ENCODE assay signal across 14 cellular contexts in genomic region chr1:20192871-20193411, GRCh38. TPM values are rescaled to one million over a fixed set of nuclear protein-coding genes. Genes with fewer than 3 reads are reported as not detected.
DNase-seq lines count a peak whose midpoint lies in the region; TF ChIP-seq lines count a peak whose summit lies in the region.
"Had no signal": no experiment of that assay in that cellular context is flagged by ENCODE, and none has a peak within 500 bp of the region (broad histone marks: within the 10 kb centered on the region; RNA-seq: fewer than 3 reads in every experiment).

No MANE protein-coding gene starts in this region.

- DNase-seq in dorsolateral prefrontal cortex, result no peak
- DNase-seq in prostate gland (ENCODE audit: low spot score), result no peak
- no peak for DNase-seq in hypothalamus (lab: John Stamatoyannopoulos, UW)
- DNase-seq in tibial artery, result no peak
- no peak for DNase-seq in cortex of kidney (lab: John Stamatoyannopoulos, UW)
- DNase-seq: 8988T; Calu3; CD4-positive, alpha-beta T cell; DMS79 had no signal

- peaks cover 0 to 5% (median 0%) of the 10 kb centered on the region in 11 experiments; a peak in 2 of 22 replicates for H3K36me3 ChIP-seq in BLaER1 treated with 17β-estradiol and CSF1 and Interleukin-3, amounts not matched to agents 10 nM and 100 nM
- no peaks in the 10 kb centered on the region for H3K36me3 ChIP-seq in prostate gland
- no peaks in the 10 kb centered on the region for H3K36me3 ChIP-seq in tibial artery

- no peaks in the 10 kb centered on the region for H3K9me3 ChIP-seq in BLaER1 treated with 17β-estradiol and CSF1 and Interleukin-3, amounts not matched to agents 10 nM and 100 nM (replicated peaks in 1 of 11)
- H3K9me3 ChIP-seq in prostate gland (no peaks in the 10 kb centered on the region), tibial artery (no peaks in the 10 kb centered on the region)

- no peaks in the 10 kb centered on the region for H3K27me3 ChIP-seq in BLaER1 treated with 17β-estradiol and CSF1 and Interleukin-3, amounts not matched to agents 10 nM and 100 nM
- peaks cover 0 to 15% (median 0%) of the 10 kb centered on the region in 45 donors for H3K27me3 ChIP-seq in dorsolateral prefrontal cortex
- H3K27me3 ChIP-seq in prostate gland (replicated peaks; ENCODE audit: insufficient read depth), result no peaks in the 10 kb centered on the region
- H3K27me3 ChIP-seq in tibial artery, result peaks cover 0 to 72% of the 10 kb centered on the region in 2 donors

- no peak overlapping the region for H3K4me3 ChIP-seq in BLaER1 treated with 17β-estradiol and CSF1 and Interleukin-3, amounts not matched to agents 10 nM and 100 nM
- H3K4me3 ChIP-seq in dorsolateral prefrontal cortex (no peak overlapping the region), prostate gland (no peak overlapping the region), tibial artery (no peak overlapping the region)
- H3K4me3 ChIP-seq: GM12878, GM23248 had no signal

- H3K4me2 ChIP-seq in BLaER1 treated with 17β-estradiol and CSF1 and Interleukin-3, amounts not matched to agents 10 nM and 100 nM, result peak overlapping the region in 7 of 11 experiments; percentile 4 to 94 (median 71); a peak in 9 of 22 replicates

- WGBS in prostate gland, result 100% methylated on average over 1 of the region's 1 CpG

- no peak for TF ChIP-seq CTCF in dorsolateral prefrontal cortex (IDR thresholded peaks at IDR 0.05 in 54 of 56, conservative IDR thresholded peaks at IDR 0.05 in 2 of 56; ENCODE audit: low read depth in 1 of 56, partially characterized antibody in 56 of 56)
- TF ChIP-seq CTCF in prostate gland (IDR thresholded peaks at IDR 0.05), result no peak
- TF ChIP-seq CTCF in tibial artery (IDR thresholded peaks at IDR 0.05), result no peak

- no peak for TF ChIP-seq POLR2A in prostate gland (IDR thresholded peaks at IDR 0.05)

- intact Hi-C loops in dorsolateral prefrontal cortex (cut with DNase I) (no loop called here), prostate gland (cut with DNase I) (loop anchor here (1.0 to 10.0 kb wide), 2 partner anchors 27 to 278 kb away; no protein-coding TSS in a partner anchor), tibial artery (cut with DNase I; ENCODE audit: low total_unique reads) (no loop called here)

- peaks cover 53 to 97% (median 77%) of the 10 kb centered on the region in 10 experiments for H3K4me1 ChIP-seq in BLaER1 treated with 17β-estradiol and CSF1 and Interleukin-3, amounts not matched to agents 10 nM and 100 nM
- H3K4me1 ChIP-seq in prostate gland (replicated peaks) (no peaks in the 10 kb centered on the region), tibial artery (no peaks in the 10 kb centered on the region)

- no peak overlapping the region for H3K9ac ChIP-seq in BLaER1 treated with 17β-estradiol and CSF1 and Interleukin-3, amounts not matched to agents 10 nM and 100 nM
- H3K9ac ChIP-seq: GM23248 had no signal

- H3K27ac ChIP-seq in BLaER1 treated with 17β-estradiol and CSF1 and Interleukin-3, amounts not matched to agents 10 nM and 100 nM, result peak overlapping the region in 1 of 11 experiments; percentile 20; a peak in 1 of 22 replicates
- peak overlapping the region in 40 of 59 donors; percentile 0 to 87 (median 48) for H3K27ac ChIP-seq in dorsolateral prefrontal cortex
- peak overlapping the region; percentile 21 to 56 for H3K27ac ChIP-seq in prostate gland
- peak overlapping the region; percentile 24 for H3K27ac ChIP-seq in temporal lobe (ENCODE audit: low read depth, low read length)
- H3K27ac ChIP-seq in tibial artery, result no peak overlapping the region
- H3K27ac ChIP-seq: GM23248 had no signal

- no peaks in the 10 kb centered on the region for H4K20me1 ChIP-seq in BLaER1 treated with 17β-estradiol and CSF1 and Interleukin-3, amounts not matched to agents 10 nM and 100 nM

RNA-seq across cellular contexts. Expression of gene PLA2G2C, which starts 6.6 kb away (rescaled TPM):
- 1 to 10 TPM in 7 of 120 experiments, under 1 TPM in 46, not detected in 67; 0.13 to 3.1 (median 0.46) TPM for total RNA-seq in dorsolateral prefrontal cortex
- total RNA-seq in prostate gland, result under 1 TPM in 1 of 2 donors, not detected in 1; 0.23 TPM
- not detected for total RNA-seq in temporal lobe
- total RNA-seq: Calu3; CD4-positive, alpha-beta T cell; G401; GM12878; GM23248 had no signal

RNA-seq across cellular contexts. Expression of gene UBXN10, which starts 7.0 kb away (rescaled TPM):
- total RNA-seq in dorsolateral prefrontal cortex (10 to 100 TPM in 65 of 120 experiments, 1 to 10 TPM in 55; 2.9 to 18.7 (median 10.4) TPM), prostate gland (10 to 100 TPM in 1 of 2 donors, 1 to 10 TPM in 1; 1.6 to 10.6 TPM), temporal lobe (3.7 TPM)
- total RNA-seq: GM12878 had no signal

RNA-seq across cellular contexts. Expression of gene PLA2G2F, which starts 53.8 kb away (rescaled TPM):
- total RNA-seq in dorsolateral prefrontal cortex (under 1 TPM in 1 of 120 experiments, not detected in 119; 0.28 TPM), prostate gland (under 1 TPM; 0.23 TPM), temporal lobe (not detected)
- total RNA-seq: Calu3; CD4-positive, alpha-beta T cell; G401; GM12878; GM23248 had no signal

Comparison
In these comparisons a context has a peak if more than half of its experiments do, and no peak if none do; other contexts are left out.
1. H3K27ac ChIP-seq: peak in dorsolateral prefrontal cortex (40 of 59), prostate gland (2 of 2) and temporal lobe (single experiment); none in tibial artery (0 of 2).